In genomic region chr7:155003215-155003999, GRCh38 we compare ENCODE assay signal across 8 cellular contexts. TPM values are rescaled to one million over a fixed set of nuclear protein-coding genes. Genes with fewer than 3 reads are reported as not detected.
DNase-seq lines count a peak whose midpoint lies in the region; ATAC-seq and TF ChIP-seq lines count a peak whose summit lies in the region.

No MANE protein-coding gene starts in this region.

- H3K27me3 ChIP-seq in neuron (ENCODE audit: insufficient read depth, low read length) (no peaks in the 10 kb centered on the region), stomach smooth muscle (ENCODE audit: control insufficient read depth in 1 of 2, insufficient read depth in 2 of 2, low read length in 2 of 2) (no peaks in the 10 kb centered on the region)

- peaks cover 10% of the 10 kb centered on the region for H3K36me3 ChIP-seq in neuron (ENCODE audit: insufficient read depth, low read length)
- H3K36me3 ChIP-seq in stomach smooth muscle (ENCODE audit: control insufficient read depth in 2 of 2, insufficient read depth in 2 of 2, low read length in 2 of 2) = no peaks in the 10 kb centered on the region

- peaks cover 10% of the 10 kb centered on the region for H3K4me1 ChIP-seq in neuron (ENCODE audit: insufficient read depth, low read length)
- peaks cover 13% of the 10 kb centered on the region for H3K4me1 ChIP-seq in stomach smooth muscle (ENCODE audit: control insufficient read depth, insufficient read depth, low read length)

- H3K9me3 ChIP-seq in neuron (ENCODE audit: low read length) (no peaks in the 10 kb centered on the region), stomach smooth muscle (ENCODE audit: control insufficient read depth in 2 of 2, low read length in 2 of 2) (no peaks in the 10 kb centered on the region)

- ATAC-seq in GM21515 (IDR thresholded peaks at IDR 0.05; ENCODE audit: unreplicated experiment) = peak; percentile 62

- peak; percentile 47 for DNase-seq in DMS79 (lab: John Stamatoyannopoulos, UW)
- DNase-seq in HuH-7.5 (ENCODE audit: low spot score) = peak; percentile 95
- peak; percentile 80 for DNase-seq in RPMI7951 (ENCODE audit: low read depth)
- DNase-seq in activated gamma-delta T cell treated with Interleukin-2 at 50 U/mL for 16 hours = peak; percentile 76
- peak; percentile 76 to 91 for DNase-seq in foreskin fibroblast

- H3K27ac ChIP-seq in stomach smooth muscle (ENCODE audit: low read length) = peak overlapping the region; percentile 73

- peak overlapping the region; percentile 87 to 89 for H3K9ac ChIP-seq in stomach smooth muscle (ENCODE audit: low read length in 2 of 2)

- peak overlapping the region; percentile 79 to 84 for H3K4me3 ChIP-seq in foreskin fibroblast (ENCODE audit: low read depth in 1 of 2, low read length in 2 of 2)
- H3K4me3 ChIP-seq in neuron (ENCODE audit: low read length) = peak overlapping the region; percentile 99
- H3K4me3 ChIP-seq in stomach smooth muscle (ENCODE audit: low read length in 2 of 2) = peak overlapping the region; percentile 63 to 91

- H2AFZ ChIP-seq in neuron (ENCODE audit: low read depth, low read length) = peak overlapping the region; percentile 89

- TF ChIP-seq CTCF in foreskin fibroblast (IDR thresholded peaks at IDR 0.05; ENCODE audit: low read depth, low read length) = no peak

RNA-seq across cellular contexts. Expression of gene PAXIP1, which starts 0.5 kb away (rescaled TPM):
- 8.2 and 10.2 TPM in 2 replicates for total RNA-seq in RPMI7951 (2014; rRNA removed; shearing (Covaris generic))

Comparison
In these comparisons a context has a peak if more than half of its experiments do, and no peak if none do; other contexts are left out.
1. Peak in every context shown above with its lines: DNase-seq, ATAC-seq, H3K4me3 ChIP-seq and H3K27ac ChIP-seq.